In the genomic region with DNA sequence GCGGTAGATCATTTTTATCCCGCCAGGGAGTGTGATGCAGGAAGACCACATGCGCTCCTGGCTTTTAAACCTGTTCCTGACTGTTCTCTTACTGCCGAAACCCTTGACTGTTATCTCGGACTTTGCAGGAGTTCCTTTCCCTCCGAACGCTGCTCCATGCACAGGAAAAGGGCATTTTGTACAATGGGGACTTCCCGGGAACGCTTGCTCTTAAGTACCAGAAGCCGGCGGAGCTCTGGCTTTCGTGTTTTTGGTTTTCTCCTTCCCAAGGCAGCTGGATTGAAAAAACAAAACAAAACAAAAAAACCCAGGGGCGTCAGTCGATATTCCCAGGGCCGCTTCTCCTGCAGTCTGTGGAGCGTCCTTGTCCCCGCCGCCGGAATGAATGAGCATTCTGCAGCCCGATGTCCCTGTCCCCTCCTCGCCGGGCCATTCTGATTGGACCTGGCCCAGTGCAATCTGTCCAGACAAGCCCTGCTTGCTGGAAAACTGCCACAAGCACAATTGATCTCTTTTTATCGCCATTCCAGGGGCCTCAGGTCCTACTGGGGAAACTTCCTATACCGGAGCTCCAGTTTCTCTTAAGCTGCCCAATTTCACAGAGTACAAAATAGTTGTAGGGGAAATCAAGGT, we compare ENCODE assay signal across 16 cellular contexts. TPM values are rescaled to one million over a fixed set of nuclear protein-coding genes. Genes with fewer than 3 reads are reported as not detected.
DNase-seq lines count a peak whose midpoint lies in the region; ATAC-seq and TF ChIP-seq lines count a peak whose summit lies in the region.
"Had no signal": no experiment of that assay in that cellular context is flagged by ENCODE, and none has a peak within 500 bp of the region (broad histone marks: within the 10 kb centered on the region; RNA-seq: fewer than 3 reads in every experiment).

No MANE protein-coding gene starts in this region.

- no peak overlapping the region for H3K27ac Mint-ChIP-seq in activated T-cell treated with anti-CD3 and anti-CD28 coated beads, Interleukin-2, amount 50 U/mL, for 24 hours
- no peak overlapping the region for H3K27ac Mint-ChIP-seq in chondrocyte (ENCODE audit: unreplicated experiment)
- H3K27ac Mint-ChIP-seq: CD4-positive, alpha-beta T cell had no signal

- ATAC-seq in left lobe of liver (peak; percentile 50), HG02870 (IDR thresholded peaks at IDR 0.05; ENCODE audit: unreplicated experiment) (no peak)
- ATAC-seq: Right ventricle myocardium inferior had no signal

- H3K36me3 Mint-ChIP-seq in activated T-cell treated with anti-CD3 and anti-CD28 coated beads, Interleukin-2, amount 50 U/mL, for 24 hours (ENCODE audit: low read depth): no peaks in the 10 kb centered on the region
- peaks cover 3% of the 10 kb centered on the region for H3K36me3 Mint-ChIP-seq in chondrocyte (ENCODE audit: low read depth)

- DNase-seq in activated T-cell treated with anti-CD3 and anti-CD28 coated beads, Interleukin-2, amount 50 U/mL, for 24 hours: peak; percentile 6
- DNase-seq in activated T-cell treated with anti-CD3 and anti-CD28 coated beads, Interleukin-2, amount 50 U/mL, for 1 hour: no peak
- DNase-seq in left lobe of liver (ENCODE audit: low spot score) (no peak), posterior cingulate gyrus (peak in 8 of 10 donors; percentile 31 to 87 (median 42)), NCI-H510A (lab: John Stamatoyannopoulos, UW) (no peak), chondrocyte (ENCODE audit: low spot score) (no peak)
- DNase-seq: Caco-2; CD4-positive, alpha-beta T cell; GDM1; MM.1S; NCI-H187; NCI-H69; NK-92 treated with Interleukin-12 subunit alpha and Interleukin-12 subunit beta, amount 100 ng/mL, for 24 hours had no signal

- intact Hi-C loops in posterior cingulate gyrus (cut with DNase I): no loop called here

- no peak overlapping the region for H3K4me3 Mint-ChIP-seq in activated T-cell treated with anti-CD3 and anti-CD28 coated beads, Interleukin-2, amount 50 U/mL, for 24 hours
- H3K4me3 Mint-ChIP-seq in chondrocyte (ENCODE audit: unreplicated experiment): no peak overlapping the region
- H3K4me3 Mint-ChIP-seq: CD4-positive, alpha-beta T cell had no signal

- no peak for TF ChIP-seq CTCF in chondrocyte (IDR thresholded peaks at IDR 0.05)

- peaks cover 53% of the 10 kb centered on the region for H3K27me3 Mint-ChIP-seq in activated T-cell treated with anti-CD3 and anti-CD28 coated beads, Interleukin-2, amount 50 U/mL, for 24 hours
- H3K27me3 Mint-ChIP-seq in chondrocyte (ENCODE audit: low read depth): peaks cover 67% of the 10 kb centered on the region

- H3K9me3 Mint-ChIP-seq in activated T-cell treated with anti-CD3 and anti-CD28 coated beads, Interleukin-2, amount 50 U/mL, for 24 hours: no peaks in the 10 kb centered on the region
- H3K9me3 Mint-ChIP-seq in chondrocyte (ENCODE audit: low read depth): no peaks in the 10 kb centered on the region
- H3K9me3 Mint-ChIP-seq: CD4-positive, alpha-beta T cell had no signal

- H3K4me1 Mint-ChIP-seq in activated T-cell treated with anti-CD3 and anti-CD28 coated beads, Interleukin-2, amount 50 U/mL, for 24 hours (ENCODE audit: low read depth): no peaks in the 10 kb centered on the region
- no peaks in the 10 kb centered on the region for H3K4me1 Mint-ChIP-seq in chondrocyte (ENCODE audit: low read depth)

RNA-seq across cellular contexts. Expression of a gene that starts 44.8 kb away (rescaled TPM):
- total RNA-seq in left lobe of liver: 64.8 TPM
- total RNA-seq in chondrocyte: 0.87 to 2.3 TPM (median 2.0 TPM) in 3 replicates
- total RNA-seq: Caco-2; CD4-positive, alpha-beta T cell; SK-MEL-5 had no signal

Comparison
In these comparisons a context has a peak if more than half of its experiments do, and no peak if none do; other contexts are left out.
1. DNase-seq: peak in activated T-cell treated with anti-CD3 and anti-CD28 coated beads, Interleukin-2, amount 50 U/mL, for 24 hours (single experiment) and posterior cingulate gyrus (8 of 10); none in activated T-cell treated with anti-CD3 and anti-CD28 coated beads, Interleukin-2, amount 50 U/mL, for 1 hour (single experiment), left lobe of liver (single experiment), NCI-H510A (single experiment) and chondrocyte (single experiment).
2. RNA of a gene that starts 44.8 kb away (total RNA-seq): 64.8 TPM in left lobe of liver (single experiment); 0.87 to 2.3 TPM in chondrocyte; every median in the first group is over 10 times any median in the second.